ENCODE assay signal across 22 cellular contexts in genomic region chr9:131296452-131296851, GRCh38. TPM values are rescaled to one million over a fixed set of nuclear protein-coding genes. Genes with fewer than 3 reads are reported as not detected.
DNase-seq lines count a peak whose midpoint lies in the region; ATAC-seq and TF ChIP-seq lines count a peak whose summit lies in the region.
"Had no signal": no experiment of that assay in that cellular context is flagged by ENCODE, and none has a peak within 500 bp of the region (broad histone marks: within the 10 kb centered on the region; RNA-seq: fewer than 3 reads in every experiment).

No MANE protein-coding gene starts in this region.

- DNase-seq in heart right ventricle (no peak), cardiac septum (ENCODE audit: low spot score) (no peak), activated B cell treated with CpG ODN at 0.5 μM for 24 hours (no peak), right cardiac atrium (peak in 1 of 3 donors; percentile 28), T1000 (lab: John Stamatoyannopoulos, UW) (no peak), GOT3 (lab: John Stamatoyannopoulos, UW) (no peak), erythroblast (lab: John Stamatoyannopoulos, UW) (no peak)
- DNase-seq: Caco-2; CD4-positive, alpha-beta memory T cell; DMS 273 treated with DMSO at 0.1 percent for 48 hours; DMS79 treated with DMSO at 0.1 percent for 48 hours; GM23248; NCI-H1105; NCI-H146; NCI-H2029 treated with DMSO at 0.1 percent for 48 hours; NCI-H226; NCI-H510A treated with DMSO at 0.1 percent for 48 hours; SHP77 treated with DMSO at 0.1 percent for 48 hours had no signal

- peaks cover 3% of the 10 kb centered on the region for H3K4me1 Mint-ChIP-seq in activated B cell treated with CpG ODN at 0.5 μM for 24 hours

- peaks cover 0 to 35% (median 0%) of the 10 kb centered on the region in 9 donors for H3K36me3 ChIP-seq in heart right ventricle
- H3K36me3 ChIP-seq: HAP-1 had no signal

- no peak overlapping the region for H3K4me3 Mint-ChIP-seq in activated B cell treated with CpG ODN at 0.5 μM for 24 hours
- H3K4me3 Mint-ChIP-seq: CD4-positive, alpha-beta memory T cell had no signal

- no peak for TF ChIP-seq CTCF in heart right ventricle (IDR thresholded peaks at IDR 0.05)
- TF ChIP-seq CTCF in activated B cell treated with CpG ODN at 0.5 μM for 24 hours (IDR thresholded peaks at IDR 0.05), result no peak

- ATAC-seq in heart right ventricle (no peak), activated B cell treated with CpG ODN at 0.5 μM for 24 hours (ENCODE audit: low read depth) (no peak), right cardiac atrium (no peak), GM18873 (IDR thresholded peaks at IDR 0.05; ENCODE audit: low FRiP score, unreplicated experiment) (no peak)
- ATAC-seq: A549 had no signal

- peak overlapping the region; percentile 35 for H3K27ac Mint-ChIP-seq in activated B cell treated with CpG ODN at 0.5 μM for 24 hours
- H3K27ac Mint-ChIP-seq: CD4-positive, alpha-beta memory T cell had no signal

- peaks cover 3% of the 10 kb centered on the region for H3K27me3 Mint-ChIP-seq in activated B cell treated with CpG ODN at 0.5 μM for 24 hours
- H3K27me3 Mint-ChIP-seq: CD4-positive, alpha-beta memory T cell had no signal

- H3K4me1 ChIP-seq in heart right ventricle (peaks cover 8 to 94% (median 51%) of the 10 kb centered on the region in 9 donors), right cardiac atrium (ENCODE audit: control insufficient read depth, insufficient read depth, low read length) (peaks cover 10% of the 10 kb centered on the region)
- H3K4me1 ChIP-seq: A549, Caco-2, HAP-1 had no signal

- CTCF ChIA-PET in activated B cell treated with CpG ODN at 0.5 μM for 24 hours (lab: Charles Lee), result no interaction called here

- H3K27ac ChIP-seq in heart right ventricle (peak overlapping the region; percentile 76 to 98 (median 90)), right cardiac atrium (ENCODE audit: low read length) (peak overlapping the region; percentile 94)
- H3K27ac ChIP-seq: A549, GM23248, SK-N-MC had no signal

- WGBS in heart right ventricle, 2 donors, result 54 to 66% methylated on average over 9 of the region's 9 CpGs
- WGBS in right cardiac atrium, result 68% methylated on average over 9 of the region's 9 CpGs

- no peak for TF ChIP-seq POLR2A in erythroblast (IDR thresholded peaks at IDR 0.05; ENCODE audit: low read length)

- H3K4me3 ChIP-seq in heart right ventricle (no peak overlapping the region), right cardiac atrium (ENCODE audit: low read length) (no peak overlapping the region)
- H3K4me3 ChIP-seq: A549, GM23248, HAP-1, SK-N-MC had no signal

- no peaks in the 10 kb centered on the region for H3K27me3 ChIP-seq in heart right ventricle
- no peaks in the 10 kb centered on the region for H3K27me3 ChIP-seq in right cardiac atrium (ENCODE audit: control insufficient read depth, insufficient read depth)

- intact Hi-C loops in heart right ventricle (cut with DNase I), result no loop called here
- intact Hi-C loops in cardiac septum (cut with DNase I), result loop anchor here (5.0 kb wide), 1 partner anchor 59 kb away; no protein-coding TSS in a partner anchor
- intact Hi-C loops in activated B cell treated with CpG ODN at 0.5 μM for 24 hours (cut with micrococcal nuclease), result no loop called here
- intact Hi-C loops in right cardiac atrium (cut with DNase I), result no loop called here

- H3K36me3 Mint-ChIP-seq in activated B cell treated with CpG ODN at 0.5 μM for 24 hours (ENCODE audit: low read depth), result no peaks in the 10 kb centered on the region
- H3K36me3 Mint-ChIP-seq: CD4-positive, alpha-beta memory T cell had no signal

- H3K9me3 Mint-ChIP-seq in activated B cell treated with CpG ODN at 0.5 μM for 24 hours, result no peaks in the 10 kb centered on the region
- H3K9me3 Mint-ChIP-seq: CD4-positive, alpha-beta memory T cell had no signal

- H3K9me3 ChIP-seq in heart right ventricle (no peaks in the 10 kb centered on the region), right cardiac atrium (ENCODE audit: control insufficient read depth, low read length) (no peaks in the 10 kb centered on the region)
- H3K9me3 ChIP-seq: A549, Caco-2, HAP-1 had no signal

- POLR2A ChIA-PET in activated B cell treated with CpG ODN at 0.5 μM for 24 hours (lab: Charles Lee), result no interaction called here

RNA-seq across cellular contexts. Expression of gene PLPP7, which starts 6.9 kb away (rescaled TPM):
- total RNA-seq in heart right ventricle (100 to 1,000 TPM in 5 of 10 donors, 10 to 100 TPM in 5; 76.1 to 140 (median 102) TPM), cardiac septum (78.7 TPM), activated B cell treated with CpG ODN at 0.5 μM for 24 hours (0.39 and 0.53 TPM in 2 replicates), right cardiac atrium (100 to 1,000 TPM in 3 of 4 donors, 10 to 100 TPM in 1; 96.3 to 126 (median 106) TPM)
- polyA plus RNA-seq in heart right ventricle (100 to 1,000 TPM in 1 of 2 donors, 10 to 100 TPM in 1; 42.6 to 129 TPM), right cardiac atrium (160 TPM)
- total RNA-seq: CD4-positive, alpha-beta memory T cell had no signal
- polyA plus RNA-seq: CD4-positive, alpha-beta memory T cell had no signal

RNA-seq across cellular contexts. Expression of gene FAM78A, which starts 20.1 kb away (rescaled TPM):
- total RNA-seq in heart right ventricle, result 10 to 100 TPM; 21.0 to 53.1 (median 32.3) TPM
- 10 to 100 TPM in 1 of 2 donors, 1 to 10 TPM in 1; 7.0 to 27.3 TPM for polyA plus RNA-seq in heart right ventricle
- total RNA-seq in cardiac septum, result 27.2 TPM
- total RNA-seq in activated B cell treated with CpG ODN at 0.5 μM for 24 hours, result 20.6 and 22.9 TPM in 2 replicates
- total RNA-seq in right cardiac atrium, result 10 to 100 TPM; 37.9 to 63.8 (median 53.9) TPM
- polyA plus RNA-seq in right cardiac atrium, result 50.7 TPM

Comparison
In these comparisons a context has a peak if more than half of its experiments do, and no peak if none do; other contexts are left out.
1. RNA of gene PLPP7, which starts 6.9 kb away (total RNA-seq): 96.3 to 126 TPM in right cardiac atrium, 76.1 to 140 TPM in heart right ventricle and 78.7 TPM in cardiac septum (single experiment); 0.39 to 0.53 TPM in activated B cell treated with CpG ODN at 0.5 μM for 24 hours; every median in the first group is over 10 times any median in the second.